ENCODE assay signal across 8 cellular contexts in genomic region chr13:19862511-19863313, GRCh38. TPM values are rescaled to one million over a fixed set of nuclear protein-coding genes. Genes with fewer than 3 reads are reported as not detected.
DNase-seq lines count a peak whose midpoint lies in the region; FAIRE-seq and TF ChIP-seq lines count a peak whose summit lies in the region.

No MANE protein-coding gene starts in this region.

- POLR2A ChIA-PET in OCI-LY7 (lab: Charles Lee), result interaction anchor here (0.7 to 2.0 kb wide), 5 partner anchors 10 to 119 kb away, joined by 3 to 12 read pairs (median 5); no protein-coding TSS in a partner anchor

- H3K4me3 ChIP-seq in HFF-Myc (replicated peaks; ENCODE audit: low read depth, low read length) (peak overlapping the region; percentile 78), OCI-LY7 (ENCODE audit: low read depth, low read length, poor library complexity, severe bottlenecking) (peak overlapping the region; percentile 91), thymus (ENCODE audit: low read length) (peak overlapping the region; percentile 88)

- H3K9ac ChIP-seq in ES-I3 (ENCODE audit: low read depth, low read length), result peak overlapping the region; percentile 85

- no peaks in the 10 kb centered on the region for H3K9me2 ChIP-seq in OCI-LY7 (ENCODE audit: insufficient read depth, low read length)

- H3K27ac ChIP-seq in OCI-LY7 (ENCODE audit: low read depth, low read length, poor library complexity, severe bottlenecking), result peak overlapping the region; percentile 89
- H3K27ac ChIP-seq in thymus (ENCODE audit: low read depth), result peak overlapping the region; percentile 92

- under 1% methylated on average over 65 of the region's 65 CpGs for WGBS in thymus

- H4K20me1 ChIP-seq in OCI-LY7 (ENCODE audit: insufficient read depth, low read length), result no peaks in the 10 kb centered on the region; the same call in 1 of the 2 replicates

- peak overlapping the region; percentile 66 for H2AFZ ChIP-seq in OCI-LY7 (ENCODE audit: low read length)

- no peaks in the 10 kb centered on the region for H3K9me3 ChIP-seq in ES-I3 (ENCODE audit: control insufficient read depth, insufficient read depth, low read length)
- H3K9me3 ChIP-seq in OCI-LY7 (ENCODE audit: low read length), result no peaks in the 10 kb centered on the region
- no peaks in the 10 kb centered on the region for H3K9me3 ChIP-seq in thymus (ENCODE audit: control insufficient read depth)

- intact Hi-C loops in OCI-LY7 (cut with micrococcal nuclease; ENCODE audit: unreplicated experiment), result loop anchor here (1.0 to 10.0 kb wide), 5 partner anchors 80 to 1040 kb away; partner anchors contain the start of genes MPHOSPH8, PSPC1, XPO4 and ZMYM2

- H3K4me1 ChIP-seq in ES-I3 (ENCODE audit: insufficient read depth, low read length) (peaks cover 8% of the 10 kb centered on the region), OCI-LY7 (ENCODE audit: insufficient read depth, low read length, poor library complexity, severe bottlenecking) (peaks cover 19% of the 10 kb centered on the region), thymus (ENCODE audit: control insufficient read depth, insufficient read depth, low read length) (peaks cover 10% of the 10 kb centered on the region)

- peak overlapping the region; percentile 88 for H3K4me2 ChIP-seq in OCI-LY7 (ENCODE audit: low read length)

- BruUV-seq in OCI-LY7 (replicated peaks; lab: Mats Ljungman, UMichigan), result no TSS peak

- H3K36me3 ChIP-seq in ES-I3 (ENCODE audit: insufficient read depth, low read length), result no peaks in the 10 kb centered on the region
- peaks cover 20% of the 10 kb centered on the region for H3K36me3 ChIP-seq in OCI-LY7 (ENCODE audit: insufficient read depth, low read length)
- H3K36me3 ChIP-seq in thymus (ENCODE audit: control insufficient read depth, insufficient read depth), result no peaks in the 10 kb centered on the region

- no peaks in the 10 kb centered on the region for H3K27me3 ChIP-seq in thymus (ENCODE audit: control insufficient read depth, insufficient read depth)

- TF ChIP-seq CTCF in HFF-Myc (IDR thresholded peaks at IDR 0.05; ENCODE audit: low read depth, low read length, missing control alignments), result no peak
- TF ChIP-seq CTCF in OCI-LY7 (conservative IDR thresholded peaks at IDR 0.05; ENCODE audit: low read length), result no peak

- DNase-seq in HFF-Myc (ENCODE audit: extremely low read depth, low read depth) (no peak), OCI-LY7 (ENCODE audit: low spot score) (peak; percentile 65), activated gamma-delta T cell (lab: John Stamatoyannopoulos, UW) (peak; percentile 24), frontal cortex (ENCODE audit: low spot score in 2 of 2) (peak; percentile 17 to 20), occipital lobe (lab: John Stamatoyannopoulos, UW) (peak; percentile 5), inferior parietal cortex (ENCODE audit: extremely low spot score) (no peak)

- H3K79me2 ChIP-seq in OCI-LY7 (ENCODE audit: insufficient read depth, low read depth, low read length), result peaks cover 55% of the 10 kb centered on the region

- CTCF ChIA-PET in OCI-LY7 (lab: Charles Lee; ENCODE audit: unreplicated experiment), result no interaction called here

- FAIRE-seq in frontal cortex (lab: Jason Lieb, UNC), result no peak

RNA-seq across cellular contexts. Expression of gene ZMYM5, which starts 0.7 kb away (rescaled TPM):
- total RNA-seq in OCI-LY7 (2014; rRNA removed; shearing (Covaris generic)), result 10.2 and 15.5 TPM in 2 replicates
- total RNA-seq in OCI-LY7 (2022) (14.3 and 15.2 TPM in 2 replicates), frontal cortex (33.0 TPM), occipital lobe (33.8 TPM)
- polyA plus RNA-seq in thymus, result 18.4 TPM

Comparison
In these comparisons a context has a peak if more than half of its experiments do, and no peak if none do; other contexts are left out.
1. DNase-seq: peak in OCI-LY7 (single experiment), activated gamma-delta T cell (single experiment), frontal cortex (2 of 2) and occipital lobe (single experiment); none in HFF-Myc (single experiment) and inferior parietal cortex (single experiment).
2. Peak in every context shown above with its lines, with median percentiles within 50 percentile points of each other: H3K4me3 ChIP-seq.